In genomic region chr6:75936682-75937081, GRCh38 we compare ENCODE assay signal across 22 cellular contexts.
DNase-seq lines count a peak whose midpoint lies in the region; ATAC-seq and TF ChIP-seq lines count a peak whose summit lies in the region.
"Had no signal": no experiment of that assay in that cellular context is flagged by ENCODE, and none has a peak within 500 bp of the region (broad histone marks: within the 10 kb centered on the region; RNA-seq: fewer than 3 reads in every experiment).

No MANE protein-coding gene starts in this region.

- H2BK12ac ChIP-seq in neuronal stem cell (ENCODE audit: low read length), result peak overlapping the region; percentile 50

- H3K27me3 Mint-ChIP-seq in stimulated activated naive CD8-positive, alpha-beta T cell treated with anti-CD3 and anti-CD28 coated beads, Interleukin-15, amount 100 ng/mL, for 72 hours, result peaks cover 41% of the 10 kb centered on the region
- no peaks in the 10 kb centered on the region for H3K27me3 Mint-ChIP-seq in endothelial cell (ENCODE audit: unreplicated experiment)

- H3K27ac ChIP-seq in neuronal stem cell (replicated peaks; ENCODE audit: low read length), result no peak overlapping the region
- H3K27ac ChIP-seq: 22Rv1; BLaER1 treated with 17β-estradiol and CSF1 and Interleukin-3, amounts not matched to agents 10 nM and 100 nM had no signal

- H3K36me3 ChIP-seq in neuronal stem cell (replicated peaks in 1 of 2; ENCODE audit: control insufficient read depth in 2 of 2, insufficient read depth in 2 of 2, low read length in 2 of 2), result no peaks in the 10 kb centered on the region
- H3K36me3 ChIP-seq: BE2C; BLaER1 treated with 17β-estradiol and CSF1 and Interleukin-3, amounts not matched to agents 10 nM and 100 nM had no signal

- H3K9me3 Mint-ChIP-seq in stimulated activated naive CD8-positive, alpha-beta T cell treated with anti-CD3 and anti-CD28 coated beads, Interleukin-15, amount 100 ng/mL, for 72 hours, result no peaks in the 10 kb centered on the region
- H3K9me3 Mint-ChIP-seq in endothelial cell (ENCODE audit: unreplicated experiment), result no peaks in the 10 kb centered on the region
- H3K9me3 Mint-ChIP-seq: CD4-positive, alpha-beta T cell; CD8-positive, alpha-beta memory T cell had no signal

- H2AK5ac ChIP-seq in neuronal stem cell (ENCODE audit: low read depth, low read length), result peak overlapping the region; percentile 73

- TF ChIP-seq CTCF in endothelial cell (IDR thresholded peaks at IDR 0.05; ENCODE audit: unreplicated experiment), result no peak

- H3K27ac Mint-ChIP-seq in stimulated activated naive CD8-positive, alpha-beta T cell treated with anti-CD3 and anti-CD28 coated beads, Interleukin-15, amount 100 ng/mL, for 72 hours, result no peak overlapping the region
- no peak overlapping the region for H3K27ac Mint-ChIP-seq in endothelial cell (ENCODE audit: unreplicated experiment)
- H3K27ac Mint-ChIP-seq: CD14-positive monocyte; CD4-positive, alpha-beta T cell; CD8-positive, alpha-beta memory T cell; GM23338; H9 had no signal

- H2BK120ac ChIP-seq in neuronal stem cell (ENCODE audit: low read depth, low read length), result no peak overlapping the region

- no peaks in the 10 kb centered on the region for H3K9me3 ChIP-seq in neuronal stem cell (replicated peaks in 1 of 2; ENCODE audit: control insufficient read depth in 2 of 2, insufficient read depth in 1 of 2, low read depth in 1 of 2, low read length in 2 of 2)
- H3K9me3 ChIP-seq: BE2C; BLaER1 treated with 17β-estradiol and CSF1 and Interleukin-3, amounts not matched to agents 10 nM and 100 nM had no signal

- H2BK5ac ChIP-seq in neuronal stem cell (ENCODE audit: low read length), result no peak overlapping the region

- peak overlapping the region; percentile 47 for H2AFZ ChIP-seq in neuronal stem cell (ENCODE audit: low read length)
- H2AFZ ChIP-seq: GM23338 had no signal

- WGBS in neuronal stem cell (ENCODE audit: extremely low coverage in 2 of 2, insufficient read length in 2 of 2, insufficient replicate concordance in 1 of 2), 2 donors, result no CpG with 5 or more reads among the region's 3 CpGs

- H3K18ac ChIP-seq in neuronal stem cell (ENCODE audit: low read length), result peak overlapping the region; percentile 74

- H3K14ac ChIP-seq in neuronal stem cell (ENCODE audit: low read length), result no peak overlapping the region

- H3K4ac ChIP-seq in neuronal stem cell (ENCODE audit: low read length), result no peak overlapping the region

- no peak overlapping the region for H2BK15ac ChIP-seq in neuronal stem cell (ENCODE audit: low read length)

- peaks cover 16 to 38% of the 10 kb centered on the region in 2 donors for H3K4me1 ChIP-seq in neuronal stem cell (ENCODE audit: control insufficient read depth in 2 of 2, insufficient read depth in 1 of 2, low read depth in 1 of 2, low read length in 2 of 2)
- H3K4me1 ChIP-seq: BE2C had no signal

- H3K4me1 Mint-ChIP-seq in stimulated activated naive CD8-positive, alpha-beta T cell treated with anti-CD3 and anti-CD28 coated beads, Interleukin-15, amount 100 ng/mL, for 72 hours, result peaks cover 10% of the 10 kb centered on the region
- peaks cover 11% of the 10 kb centered on the region for H3K4me1 Mint-ChIP-seq in endothelial cell (ENCODE audit: unreplicated experiment)

- peak; percentile 28 for ATAC-seq in stimulated activated naive CD8-positive, alpha-beta T cell treated with anti-CD3 and anti-CD28 coated beads, Interleukin-15, amount 100 ng/mL, for 72 hours
- ATAC-seq in stimulated activated naive CD8-positive, alpha-beta T cell treated with anti-CD3 and anti-CD28 coated beads, Interleukin-15, Interleukin-2, amounts not matched to agents 100 U/mL and 50 U/mL, for 24 hours, result no peak
- ATAC-seq: GM23338, HCT116 had no signal

- peaks cover 0 to 3% (median 0%) of the 10 kb centered on the region in 3 experiments for H3K27me3 ChIP-seq in neuronal stem cell (ENCODE audit: control insufficient read depth in 3 of 3, insufficient read depth in 3 of 3, low read depth in 1 of 3, low read length in 3 of 3)

- DNase-seq in NCI-H1694 treated with DMSO at 0.1 percent for 48 hours (lab: John Stamatoyannopoulos, UW) (peak; percentile 6), NCI-H1694 (lab: John Stamatoyannopoulos, UW) (no peak), neuronal stem cell (ENCODE audit: low spot score) (no peak), endothelial cell (ENCODE audit: low spot score) (no peak), COLO829 (ENCODE audit: low spot score) (no peak)
- no peak for DNase-seq in stimulated activated naive CD8-positive, alpha-beta T cell treated with anti-CD3 and anti-CD28 coated beads, Interleukin-15, amount 100 ng/mL, for 72 hours
- no peak for DNase-seq in stimulated activated naive CD8-positive, alpha-beta T cell treated with anti-CD3 and anti-CD28 coated beads, Interleukin-15, Interleukin-2, amounts not matched to agents 100 U/mL and 50 U/mL, for 24 hours
- DNase-seq: AML-193; BE2C; Calu3; CD4-positive, alpha-beta T cell; CD8-positive, alpha-beta memory T cell; COR-L47; DMS53; DMS79 treated with DMSO at 0.1 percent for 48 hours; GF-D8; H9 had no signal

- no peaks in the 10 kb centered on the region for H3K36me3 Mint-ChIP-seq in endothelial cell (ENCODE audit: low read depth, unreplicated experiment)
- H3K36me3 Mint-ChIP-seq: CD14-positive monocyte had no signal

- no peak overlapping the region for H4K91ac ChIP-seq in neuronal stem cell (ENCODE audit: low read depth, low read length, poor library complexity)

- H3K9ac ChIP-seq in neuronal stem cell (ENCODE audit: low read depth, low read length, poor library complexity), result no peak overlapping the region
- H3K9ac ChIP-seq: BLaER1 treated with 17β-estradiol and CSF1 and Interleukin-3, amounts not matched to agents 10 nM and 100 nM had no signal

- no peak overlapping the region for H4K8ac ChIP-seq in neuronal stem cell (ENCODE audit: low read depth, low read length)

- no peak overlapping the region for H3K4me3 ChIP-seq in neuronal stem cell (ENCODE audit: low read length in 2 of 2)
- H3K4me3 ChIP-seq: BLaER1 treated with 17β-estradiol and CSF1 and Interleukin-3, amounts not matched to agents 10 nM and 100 nM; GM23338 had no signal

- no peak overlapping the region for H3K4me2 ChIP-seq in neuronal stem cell (ENCODE audit: insufficient read depth, low read length, poor library complexity, severe bottlenecking)
- H3K4me2 ChIP-seq: BLaER1 treated with 17β-estradiol and CSF1 and Interleukin-3, amounts not matched to agents 10 nM and 100 nM; GM23338 had no signal

- H3K4me3 Mint-ChIP-seq in stimulated activated naive CD8-positive, alpha-beta T cell treated with anti-CD3 and anti-CD28 coated beads, Interleukin-15, amount 100 ng/mL, for 72 hours, result no peak overlapping the region
- H3K4me3 Mint-ChIP-seq in endothelial cell (ENCODE audit: unreplicated experiment), result no peak overlapping the region
- H3K4me3 Mint-ChIP-seq: CD14-positive monocyte; CD4-positive, alpha-beta T cell; GM23338; H9 had no signal

- no peak overlapping the region for H3K23ac ChIP-seq in neuronal stem cell (ENCODE audit: low read depth, low read length, poor library complexity)

- H3K79me1 ChIP-seq in neuronal stem cell (ENCODE audit: low read depth, low read length), result no peaks in the 10 kb centered on the region
